Comparison of ENCODE assay signal across 8 cellular contexts in the genomic region with DNA sequence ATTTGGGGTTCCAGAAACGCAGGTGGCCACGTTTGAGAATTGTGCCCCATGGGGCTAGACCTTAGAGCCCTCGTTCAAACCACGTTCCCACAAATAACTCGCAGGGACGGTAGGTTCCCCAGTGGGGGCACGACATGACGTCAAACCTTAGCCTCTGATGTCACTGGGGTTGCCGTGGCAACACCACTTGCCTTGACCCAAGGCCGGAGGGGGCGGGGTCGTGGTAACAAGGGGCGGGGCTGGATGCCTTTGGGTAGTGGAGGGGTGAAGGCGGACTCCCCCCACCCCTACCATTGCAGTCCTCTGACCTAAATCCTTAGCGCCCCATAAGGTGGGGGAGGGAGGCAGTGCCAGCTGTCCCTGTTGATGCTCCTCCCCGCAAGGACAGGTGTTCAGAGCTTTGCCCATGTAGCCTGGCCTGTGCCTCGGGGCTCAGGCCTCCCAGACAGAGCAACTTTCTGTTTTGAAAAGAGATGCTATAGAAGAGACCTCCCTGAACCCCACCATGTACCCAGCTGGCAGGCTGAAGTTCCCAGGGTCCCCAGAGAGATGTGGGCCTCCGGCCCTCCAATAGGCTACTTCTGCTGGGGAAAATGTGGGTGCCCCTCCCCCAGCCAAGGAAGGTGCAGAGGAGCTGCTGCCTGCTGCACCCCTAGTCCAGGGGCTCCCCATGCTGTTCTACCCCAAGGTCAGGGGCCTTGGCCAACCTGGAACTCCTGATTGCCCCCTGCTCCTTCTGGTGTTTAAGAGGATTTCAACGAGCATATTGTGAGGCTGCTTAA. TPM values are rescaled to one million over a fixed set of nuclear protein-coding genes. Genes with fewer than 3 reads are reported as not detected.
A peak's percentile ranks its signal among the peaks of the same experiment; 100 is the strongest.
DNase-seq lines count a peak whose midpoint lies in the region; TF ChIP-seq lines count a peak whose summit lies in the region.

No MANE protein-coding gene starts in this region.

- peak overlapping the region; percentile 38 to 89 (median 78) for H3K4me3 ChIP-seq in dorsolateral prefrontal cortex
- peak overlapping the region in 1 of 2 donors; percentile 82 for H3K4me3 ChIP-seq in neuronal stem cell (ENCODE audit: low read length in 2 of 2)
- H3K4me3 ChIP-seq in MG63: no peak overlapping the region

- peak overlapping the region; percentile 96 for H3K18ac ChIP-seq in neuronal stem cell (ENCODE audit: low read length)

- no peak overlapping the region for H2BK12ac ChIP-seq in neuronal stem cell (ENCODE audit: low read length)

- no peak overlapping the region for H2AFZ ChIP-seq in neuronal stem cell (ENCODE audit: low read length)

- peaks cover 0 to 12% (median 0%) of the 10 kb centered on the region in 45 donors for H3K27me3 ChIP-seq in dorsolateral prefrontal cortex
- H3K27me3 ChIP-seq in neuronal stem cell (ENCODE audit: control insufficient read depth in 3 of 3, insufficient read depth in 3 of 3, low read depth in 1 of 3, low read length in 3 of 3): peaks cover 0 to 57% (median 17%) of the 10 kb centered on the region in 3 experiments
- H3K27me3 ChIP-seq in MG63: no peaks in the 10 kb centered on the region

- peaks cover 43 to 48% of the 10 kb centered on the region in 2 donors for H3K4me1 ChIP-seq in neuronal stem cell (ENCODE audit: control insufficient read depth in 2 of 2, insufficient read depth in 1 of 2, low read depth in 1 of 2, low read length in 2 of 2)

- peak overlapping the region in 57 of 59 donors; percentile 48 to 97 (median 86) for H3K27ac ChIP-seq in dorsolateral prefrontal cortex
- H3K27ac ChIP-seq in neuronal stem cell (replicated peaks; ENCODE audit: low read length): no peak overlapping the region

- intact Hi-C loops in dorsolateral prefrontal cortex (cut with DNase I): loop anchor here (2.0 to 10.0 kb wide), 3 partner anchors 88 to 279 kb away; a partner anchor contains a TSS

- no peak overlapping the region for H3K9ac ChIP-seq in neuronal stem cell (ENCODE audit: low read depth, low read length, poor library complexity)

- H3K4me2 ChIP-seq in neuronal stem cell (ENCODE audit: insufficient read depth, low read length, poor library complexity, severe bottlenecking): peak overlapping the region; percentile 81

- H3K9me3 ChIP-seq in neuronal stem cell (replicated peaks in 1 of 2; ENCODE audit: control insufficient read depth in 2 of 2, insufficient read depth in 1 of 2, low read depth in 1 of 2, low read length in 2 of 2): no peaks in the 10 kb centered on the region
- H3K9me3 ChIP-seq in MG63: no peaks in the 10 kb centered on the region

- no peak overlapping the region for H4K8ac ChIP-seq in neuronal stem cell (ENCODE audit: low read depth, low read length)

- peak overlapping the region; percentile 23 for H2AK5ac ChIP-seq in neuronal stem cell (ENCODE audit: low read depth, low read length)

- H3K23ac ChIP-seq in neuronal stem cell (ENCODE audit: low read depth, low read length, poor library complexity): peak overlapping the region; percentile 23

- H2BK5ac ChIP-seq in neuronal stem cell (ENCODE audit: low read length): peak overlapping the region; percentile 33

- H3K4ac ChIP-seq in neuronal stem cell (ENCODE audit: low read length): no peak overlapping the region

- H4K91ac ChIP-seq in neuronal stem cell (ENCODE audit: low read depth, low read length, poor library complexity): no peak overlapping the region

- H3K36me3 ChIP-seq in neuronal stem cell (replicated peaks in 1 of 2; ENCODE audit: control insufficient read depth in 2 of 2, insufficient read depth in 2 of 2, low read length in 2 of 2) (no peaks in the 10 kb centered on the region), MG63 (no peaks in the 10 kb centered on the region)

- peak; percentile 93 for DNase-seq in DMS53 (lab: John Stamatoyannopoulos, UW)
- DNase-seq in NCI-H2171 (lab: John Stamatoyannopoulos, UW): peak; percentile 34
- DNase-seq in dorsolateral prefrontal cortex: peak in 3 of 10 donors; percentile 44 to 68 (median 50)
- no peak for DNase-seq in neuronal stem cell (ENCODE audit: low spot score)
- no peak for DNase-seq in NK-92 treated with Interleukin-12 subunit alpha and Interleukin-12 subunit beta, amount 100 ng/mL, for 24 hours (lab: John Stamatoyannopoulos, UW)
- no peak for DNase-seq in MG63
- no peak for DNase-seq in T1000 (lab: John Stamatoyannopoulos, UW)
- DNase-seq in GOT3 (lab: John Stamatoyannopoulos, UW): no peak

- H3K14ac ChIP-seq in neuronal stem cell (ENCODE audit: low read length): no peak overlapping the region

- H2BK120ac ChIP-seq in neuronal stem cell (ENCODE audit: low read depth, low read length): no peak overlapping the region

- no CpG with 5 or more reads among the region's 19 CpGs for WGBS in neuronal stem cell (ENCODE audit: extremely low coverage in 2 of 2, insufficient read length in 2 of 2, insufficient replicate concordance in 1 of 2), 2 donors

- H3K79me1 ChIP-seq in neuronal stem cell (ENCODE audit: low read depth, low read length): peaks cover 8% of the 10 kb centered on the region

- H2BK15ac ChIP-seq in neuronal stem cell (ENCODE audit: low read length): peak overlapping the region; percentile 95

- TF ChIP-seq CTCF in dorsolateral prefrontal cortex (IDR thresholded peaks at IDR 0.05 in 54 of 56, conservative IDR thresholded peaks at IDR 0.05 in 2 of 56; ENCODE audit: low read depth in 1 of 56, partially characterized antibody in 56 of 56): no peak

RNA-seq across cellular contexts. Expression of a gene that starts 1.9 kb away (rescaled TPM):
- total RNA-seq in dorsolateral prefrontal cortex: 10 to 100 TPM; 10.4 to 85.9 (median 23.1) TPM
- 14.4 TPM for polyA plus RNA-seq in neuronal stem cell (2013, experiment 1 of 2)
- 14.3 TPM for polyA plus RNA-seq in neuronal stem cell (2013, experiment 2 of 2)
- total RNA-seq in MG63 (2014; rRNA removed; shearing (Covaris generic); ENCODE audit: low replicate concordance): 0.84 and 1.8 TPM in 2 replicates

Comparison
In these comparisons a context has a peak if more than half of its experiments do, and no peak if none do; other contexts are left out.
1. DNase-seq: peak in DMS53 (single experiment) and NCI-H2171 (single experiment); none in neuronal stem cell (single experiment), NK-92 treated with Interleukin-12 subunit alpha and Interleukin-12 subunit beta, amount 100 ng/mL, for 24 hours (single experiment), MG63 (single experiment), T1000 (single experiment) and GOT3 (single experiment).